ENCODE assay signal across 21 cellular contexts in genomic region chr2:69517410-69517809, GRCh38.
DNase-seq lines count a peak whose midpoint lies in the region; ATAC-seq, FAIRE-seq and TF ChIP-seq lines count a peak whose summit lies in the region.
"Had no signal": no experiment of that assay in that cellular context is flagged by ENCODE, and none has a peak within 500 bp of the region (broad histone marks: within the 10 kb centered on the region; RNA-seq: fewer than 3 reads in every experiment).

No MANE protein-coding gene starts in this region.

- peaks cover 26 to 34% of the 10 kb centered on the region in 2 experiments for H3K79me1 ChIP-seq in IMR-90 (ENCODE audit: low read depth in 1 of 2, low read length in 2 of 2)

- H4K91ac ChIP-seq in IMR-90 (ENCODE audit: insufficient read depth, low read depth, low read length): no peak overlapping the region

- TF ChIP-seq POLR2A in A549 (IDR thresholded peaks at IDR 0.05; ENCODE audit: low read length) (no peak), IMR-90 (IDR thresholded peaks at IDR 0.05; ENCODE audit: low read depth, low read length) (no peak)

- no peak for TF ChIP-seq EP300 in A549 (IDR thresholded peaks at IDR 0.05)

- POLR2A ChIA-PET in A549 (lab: Yijun Ruan, JAX) (interaction anchor here (0.7 kb wide), 1 partner anchor 736 kb away, joined by 6 read pairs; no protein-coding TSS in a partner anchor), IMR-90 (lab: Charles Lee; ENCODE audit: unreplicated experiment) (no interaction called here), GM10248 (lab: Yijun Ruan, JAX) (no interaction called here), OCI-LY7 (lab: Charles Lee) (no interaction called here)

- DNase-seq in A549 (ENCODE audit: low read depth in 1 of 2, low spot score in 1 of 2) (no peak), IMR-90 (peak; percentile 21), bronchial epithelial cell (ENCODE audit: low read depth) (peak; percentile 54), fibroblast of the aortic adventitia (ENCODE audit: low read depth) (peak; percentile 31), GM10248 (ENCODE audit: extremely low spot score) (no peak), OCI-LY7 (ENCODE audit: low spot score) (no peak), GM20000 (ENCODE audit: low spot score) (no peak)
- no peak for DNase-seq in activated effector memory CD4-positive, alpha-beta T cell treated with anti-CD3 and anti-CD28 coated beads, Interleukin-2, amount 50 U/mL, for 16 hours
- DNase-seq: BE2C, DND-41, Karpas-422, MV-4-11, NCI-H1105 treated with DMSO at 0.1 percent for 48 hours, NCI-H2029 treated with DMSO at 0.1 percent for 48 hours, NCI-H2171 treated with DMSO at 0.1 percent for 48 hours, NCI-H524 treated with DMSO at 0.1 percent for 48 hours, NCI-H82 had no signal

- peak overlapping the region; percentile 18 to 30; a peak in 2 of 6 replicates for H3K27ac ChIP-seq in A549
- no peak overlapping the region for H3K27ac ChIP-seq in IMR-90 (ENCODE audit: insufficient read depth, low read length)
- no peak overlapping the region for H3K27ac ChIP-seq in OCI-LY7 (ENCODE audit: low read depth, low read length, poor library complexity, severe bottlenecking)
- H3K27ac ChIP-seq: SJSA1 had no signal

- in situ Hi-C loops in IMR-90 (cut with MboI; ENCODE audit: low sequenced_read_pairs): no loop called here

- H3K23ac ChIP-seq in IMR-90 (ENCODE audit: low read depth, low read length): peak overlapping the region; percentile 4; the same call in 1 of the 2 replicates

- H3K14ac ChIP-seq in IMR-90 (replicated peaks; ENCODE audit: low read depth, low read length): no peak overlapping the region

- TF ChIP-seq RAD21 in A549 (conservative IDR thresholded peaks at IDR 0.05 in 1 of 2, IDR thresholded peaks at IDR 0.05 in 1 of 2) (no peak), IMR-90 (IDR thresholded peaks at IDR 0.05; ENCODE audit: low read length) (no peak)

- no peak overlapping the region for H2BK15ac ChIP-seq in IMR-90 (ENCODE audit: low read depth, low read length)

- H3K4me2 ChIP-seq in A549 (no peak overlapping the region), IMR-90 (ENCODE audit: low read depth, low read length) (no peak overlapping the region), OCI-LY7 (ENCODE audit: low read length) (no peak overlapping the region)

- H3K18ac ChIP-seq in IMR-90 (ENCODE audit: low read depth, low read length): no peak overlapping the region

- no peak overlapping the region for H3K4me3 ChIP-seq in A549
- no peak overlapping the region for H3K4me3 ChIP-seq in IMR-90 (ENCODE audit: insufficient read depth, low read depth, low read length)
- H3K4me3 ChIP-seq in bronchial epithelial cell (ENCODE audit: low read depth, low read length): no peak overlapping the region
- H3K4me3 ChIP-seq in fibroblast of the aortic adventitia (ENCODE audit: low read depth, low read length): no peak overlapping the region
- H3K4me3 ChIP-seq in OCI-LY7 (ENCODE audit: low read depth, low read length, poor library complexity, severe bottlenecking): no peak overlapping the region
- H3K4me3 ChIP-seq: SJSA1 had no signal

- intact Hi-C loops in IMR-90 (cut with micrococcal nuclease): no loop called here
- intact Hi-C loops in OCI-LY7 (cut with micrococcal nuclease; ENCODE audit: unreplicated experiment): no loop called here

- H3K9me3 ChIP-seq in A549 (no peaks in the 10 kb centered on the region), IMR-90 (ENCODE audit: control insufficient read depth, insufficient read depth, low read length) (no peaks in the 10 kb centered on the region), OCI-LY7 (ENCODE audit: low read length) (no peaks in the 10 kb centered on the region)
- H3K9me3 ChIP-seq: BE2C, SJSA1 had no signal

- H3K9me1 ChIP-seq in IMR-90 (ENCODE audit: insufficient read depth, low read length): peaks cover 10% of the 10 kb centered on the region

- ATAC-seq in A549 (no peak), IMR-90 (ENCODE audit: low read depth) (no peak)
- ATAC-seq: Right ventricle myocardium inferior had no signal

- no peak overlapping the region for H4K5ac ChIP-seq in IMR-90 (ENCODE audit: low read depth, low read length)

- H4K20me1 ChIP-seq in IMR-90 (ENCODE audit: insufficient read depth, low read length) (peaks cover 10% of the 10 kb centered on the region; the same call in 1 of the 2 replicates), OCI-LY7 (ENCODE audit: insufficient read depth, low read length) (no peaks in the 10 kb centered on the region)

- no peaks in the 10 kb centered on the region for H3K79me2 ChIP-seq in OCI-LY7 (ENCODE audit: insufficient read depth, low read depth, low read length)

- CTCF ChIA-PET in A549 (lab: Yijun Ruan, JAX) (interaction anchor here (0.6 to 2.3 kb wide), 5 partner anchors 9 to 650 kb away, joined by 3 to 4 read pairs (median 3); no protein-coding TSS in a partner anchor), IMR-90 (lab: Yijun Ruan, JAX) (no interaction called here), GM10248 (lab: Yijun Ruan, JAX) (interaction anchor here (2.2 kb wide), 1 partner anchor 8 kb away, joined by 9 read pairs; no protein-coding TSS in a partner anchor), OCI-LY7 (lab: Charles Lee; ENCODE audit: unreplicated experiment) (no interaction called here)

- no peak overlapping the region for H2BK5ac ChIP-seq in IMR-90 (ENCODE audit: low read depth, low read length, poor library complexity, severe bottlenecking)

- no peak overlapping the region for H2BK120ac ChIP-seq in IMR-90 (ENCODE audit: low read depth, low read length)

- TF ChIP-seq CTCF in A549 (IDR thresholded peaks at IDR 0.05) (no peak), IMR-90 (conservative IDR thresholded peaks at IDR 0.05; ENCODE audit: low read depth, low read length) (no peak), bronchial epithelial cell (IDR thresholded peaks at IDR 0.05; ENCODE audit: insufficient read depth, low read length, severe bottlenecking) (no peak), fibroblast of the aortic adventitia (IDR thresholded peaks at IDR 0.05; ENCODE audit: insufficient read depth, low read length) (no peak), GM10248 (IDR thresholded peaks at IDR 0.05; ENCODE audit: control extremely low read depth, extremely low read depth, low read depth, missing control alignments) (no peak), OCI-LY7 (conservative IDR thresholded peaks at IDR 0.05; ENCODE audit: low read length) (no peak), GM20000 (IDR thresholded peaks at IDR 0.05; ENCODE audit: extremely low read depth, missing control alignments) (no peak)

- no peak overlapping the region for H2AFZ ChIP-seq in IMR-90 (replicated peaks; ENCODE audit: low read length, poor library complexity)
- no peak overlapping the region for H2AFZ ChIP-seq in OCI-LY7 (ENCODE audit: low read length)

- no peak overlapping the region for H2AK9ac ChIP-seq in IMR-90 (replicated peaks; ENCODE audit: low read depth, low read length, poor library complexity)

- H3K36me3 ChIP-seq in IMR-90 (ENCODE audit: control insufficient read depth, insufficient read depth, low read length): peaks cover 45% of the 10 kb centered on the region
- peaks cover 9% of the 10 kb centered on the region for H3K36me3 ChIP-seq in bronchial epithelial cell (ENCODE audit: control insufficient read depth, insufficient read depth, low read length)
- H3K36me3 ChIP-seq in OCI-LY7 (ENCODE audit: insufficient read depth, low read length): no peaks in the 10 kb centered on the region
- H3K36me3 ChIP-seq: BE2C had no signal

- no peak overlapping the region for H2AK5ac ChIP-seq in IMR-90 (ENCODE audit: low read depth, low read length)

- H3K4ac ChIP-seq in IMR-90 (ENCODE audit: low read depth, low read length): no peak overlapping the region

- H3K4me1 ChIP-seq in A549: peaks cover 8% of the 10 kb centered on the region; the same call in 2 of the 3 replicates
- peaks cover 12% of the 10 kb centered on the region for H3K4me1 ChIP-seq in IMR-90 (ENCODE audit: control insufficient read depth, insufficient read depth, low read length)
- H3K4me1 ChIP-seq in OCI-LY7 (ENCODE audit: insufficient read depth, low read length, poor library complexity, severe bottlenecking): no peaks in the 10 kb centered on the region
- H3K4me1 ChIP-seq: BE2C, SJSA1 had no signal

- H3K27me3 ChIP-seq in IMR-90 (ENCODE audit: control insufficient read depth, insufficient read depth, low read length): no peaks in the 10 kb centered on the region
- no peaks in the 10 kb centered on the region for H3K27me3 ChIP-seq in bronchial epithelial cell (ENCODE audit: control insufficient read depth, insufficient read depth, low read length)
- H3K27me3 ChIP-seq: BE2C, SJSA1 had no signal

- WGBS in A549 (ENCODE audit: missing lambda C conversion rate): 63% methylated on average over 7 of the region's 7 CpGs
- no CpG with 5 or more reads among the region's 7 CpGs for WGBS in IMR-90 (ENCODE audit: extremely low coverage in 2 of 2, insufficient read length in 1 of 2), 2 experiments

- BruUV-seq in IMR-90 (replicated peaks; lab: Mats Ljungman, UMichigan) (no TSS peak), OCI-LY7 (replicated peaks; lab: Mats Ljungman, UMichigan) (no TSS peak)

- FAIRE-seq in A549 (lab: Jason Lieb, UNC) (no peak), bronchial epithelial cell (lab: Jason Lieb, UNC) (no peak)
- FAIRE-seq: GM12892, RCC 7860 had no signal

- dilution Hi-C loops in IMR-90 (cut with HindIII; ENCODE audit: low sequenced_read_pairs, unreplicated experiment): no loop called here

- H4K8ac ChIP-seq in IMR-90 (ENCODE audit: low read depth in 2 of 2, low read length in 2 of 2): peak overlapping the region in 1 of 2 experiments; percentile 27; a peak in 1 of 4 replicates

- H2BK20ac ChIP-seq in IMR-90 (ENCODE audit: low read depth, low read length): no peak overlapping the region; the same call in 1 of the 2 replicates

- no peak overlapping the region for H3K56ac ChIP-seq in IMR-90 (ENCODE audit: extremely low read depth, insufficient read depth, low read length)

- H3K9ac ChIP-seq in IMR-90 (ENCODE audit: low read depth, low read length): no peak overlapping the region

- no peaks in the 10 kb centered on the region for H3K9me2 ChIP-seq in OCI-LY7 (ENCODE audit: insufficient read depth, low read length)

TF ChIP-seq in IMR-90, 13 proteins besides CTCF, POLR2A, EP300 and RAD21 (continues in another document):
- no peak for TF ChIP-seq MXI1 (IDR thresholded peaks at IDR 0.05; ENCODE audit: borderline replicate concordance, low read depth, low read length)
- no peak for TF ChIP-seq RCOR1 (IDR thresholded peaks at IDR 0.05; ENCODE audit: insufficient replicate concordance, low read length)
- TF ChIP-seq BHLHE40 (IDR thresholded peaks at IDR 0.05; ENCODE audit: low read depth, low read length): no peak
- TF ChIP-seq, protein P1, sequence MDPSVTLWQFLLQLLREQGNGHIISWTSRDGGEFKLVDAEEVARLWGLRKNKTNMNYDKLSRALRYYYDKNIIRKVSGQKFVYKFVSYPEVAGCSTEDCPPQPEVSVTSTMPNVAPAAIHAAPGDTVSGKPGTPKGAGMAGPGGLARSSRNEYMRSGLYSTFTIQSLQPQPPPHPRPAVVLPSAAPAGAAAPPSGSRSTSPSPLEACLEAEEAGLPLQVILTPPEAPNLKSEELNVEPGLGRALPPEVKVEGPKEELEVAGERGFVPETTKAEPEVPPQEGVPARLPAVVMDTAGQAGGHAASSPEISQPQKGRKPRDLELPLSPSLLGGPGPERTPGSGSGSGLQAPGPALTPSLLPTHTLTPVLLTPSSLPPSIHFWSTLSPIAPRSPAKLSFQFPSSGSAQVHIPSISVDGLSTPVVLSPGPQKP (IDR thresholded peaks at IDR 0.05; ENCODE audit: borderline replicate concordance, low read depth, low read length): no peak
- no peak for TF ChIP-seq MAFK (IDR thresholded peaks at IDR 0.05; ENCODE audit: low read depth, low read length)

Comparison
In these comparisons a context has a peak if more than half of its experiments do, and no peak if none do; other contexts are left out.
1. DNase-seq: peak in IMR-90 (single experiment), bronchial epithelial cell (single experiment) and fibroblast of the aortic adventitia (single experiment); none in A549 (0 of 2), GM10248 (single experiment), OCI-LY7 (single experiment), activated effector memory CD4-positive, alpha-beta T cell treated with anti-CD3 and anti-CD28 coated beads, Interleukin-2, amount 50 U/mL, for 16 hours (single experiment) and GM20000 (single experiment).
2. H3K27ac ChIP-seq: peak in A549 (2 of 2); none in IMR-90 (single experiment) and OCI-LY7 (single experiment).
3. CTCF ChIA-PET loops: an anchor here in A549 (0.6 to 2.3 kb wide) and GM10248 (2.2 kb wide); none called in IMR-90 and OCI-LY7.